Comparison of ENCODE assay signal across 1 cellular context in genomic region chr4:338759-339097, GRCh38.
TF ChIP-seq lines count a peak whose summit lies in the region.

No MANE protein-coding gene starts in this region.

TF ChIP-seq in HEK293, 187 proteins besides CTCF, POLR2A, EP300 and RAD21 (continued from another document):
- TF ChIP-seq ZNF843 (tag by site-specific recombination; IDR thresholded peaks at IDR 0.05) (no peak), ZNF148 (tag by site-specific recombination; IDR thresholded peaks at IDR 0.05; ENCODE audit: borderline replicate concordance) (no peak), ZNF549 (tag by site-specific recombination; IDR thresholded peaks at IDR 0.05) (no peak), ZNF221 (tag by site-specific recombination; IDR thresholded peaks at IDR 0.05; ENCODE audit: borderline replicate concordance) (no peak), ZNF132 (tag by site-specific recombination; IDR thresholded peaks at IDR 0.05; ENCODE audit: borderline replicate concordance) (no peak), ZNF692 (tag by site-specific recombination; IDR thresholded peaks at IDR 0.05) (no peak), ZNF404 (tag by site-specific recombination; IDR thresholded peaks at IDR 0.05) (no peak), YY2 (tag by site-specific recombination; IDR thresholded peaks at IDR 0.05) (no peak)
